In genomic region chr6:14202947-14203346, GRCh38 we compare ENCODE assay signal across 27 cellular contexts.
"Had no signal": no experiment of that assay in that cellular context is flagged by ENCODE, and none has a peak within 500 bp of the region (broad histone marks: within the 10 kb centered on the region; RNA-seq: fewer than 3 reads in every experiment).

No MANE protein-coding gene starts in this region.

- H3K27me3 ChIP-seq: left lung, pancreas, suprapubic skin, tibial nerve, upper lobe of left lung, vagina had no signal

- H3K4me1 Mint-ChIP-seq: mesothelial cell of epicardium; naive thymus-derived CD4-positive, alpha-beta T cell had no signal

- H3K36me3 ChIP-seq: left lung, lower lobe of right lung, pancreas, prostate gland, suprapubic skin, tibial nerve, upper lobe of left lung, vagina had no signal

- H3K4me1 ChIP-seq: left lung, lower lobe of right lung, pancreas, prostate gland, suprapubic skin, tibial nerve, upper lobe of left lung, vagina had no signal

- H3K9me3 Mint-ChIP-seq: natural killer cell treated with Interleukin-12 subunit alpha and Interleukin-12 subunit beta and Interleukin-15 and Interleukin-18, amount 100 ng/mL, for 72 hours had no signal

- DNase-seq: hippocampal formation; kidney; left colon; left lung; lower lobe of right lung; mesendoderm; mucosa of descending colon; naive thymus-derived CD4-positive, alpha-beta T cell; nucleus accumbens; pancreas; posterior cingulate gyrus; retina; right cardiac atrium; stimulated activated CD4-positive, alpha-beta T cell treated with anti-CD3 and anti-CD28 coated beads, Interleukin-12 subunit alpha, Interleukin-12 subunit beta, amount 100 ng/mL, for 4 hours; stimulated activated CD4-positive, alpha-beta T cell treated with anti-CD3 and anti-CD28 coated beads, Interleukin-15, amount 100 ng/mL, for 24 hours; stimulated activated CD4-positive, alpha-beta T cell treated with anti-CD3 and anti-CD28 coated beads, Interleukin-2, amount 100 ng/mL, for 24 hours; stimulated activated CD4-positive, alpha-beta T cell treated with anti-CD3 and anti-CD28 coated beads, Interleukin-4, amount 100 ng/mL, for 1 hour; stimulated activated naive CD4-positive, alpha-beta T cell; upper lobe of left lung had no signal

- FAIRE-seq: kidney, pancreas had no signal

- H3K27ac ChIP-seq: left lung, lower lobe of right lung, pancreas, prostate gland, skin epidermis, suprapubic skin, tibial nerve, upper lobe of left lung, vagina had no signal

- H3K27me3 Mint-ChIP-seq: naive thymus-derived CD4-positive, alpha-beta T cell; stimulated activated naive CD8-positive, alpha-beta T cell treated with anti-CD3 and anti-CD28 coated beads, Interleukin-15, Interleukin-2, amounts not matched to agents 100 ng/mL and 50 ng/mL, for 24 hours had no signal

- H3K4me3 ChIP-seq: left lung, lower lobe of right lung, mucosa of descending colon, pancreas, prostate gland, skin epidermis, suprapubic skin, tibial nerve, upper lobe of left lung, vagina had no signal

- H3K9me3 ChIP-seq: left lung, lower lobe of right lung, mucosa of descending colon, pancreas, prostate gland, suprapubic skin, tibial nerve, upper lobe of left lung, vagina had no signal

- H3K4me3 Mint-ChIP-seq: mesothelial cell of epicardium; naive thymus-derived CD4-positive, alpha-beta T cell; natural killer cell treated with Interleukin-12 subunit alpha and Interleukin-12 subunit beta and Interleukin-15 and Interleukin-18, amount 100 ng/mL, for 72 hours; stimulated activated naive CD8-positive, alpha-beta T cell treated with anti-CD3 and anti-CD28 coated beads, Interleukin-15, Interleukin-2, amounts not matched to agents 100 ng/mL and 50 ng/mL, for 24 hours had no signal

- H3K36me3 Mint-ChIP-seq: mesothelial cell of epicardium; naive thymus-derived CD4-positive, alpha-beta T cell; natural killer cell treated with Interleukin-12 subunit alpha and Interleukin-12 subunit beta and Interleukin-15 and Interleukin-18, amount 100 ng/mL, for 72 hours had no signal

- H3K27ac Mint-ChIP-seq: mesothelial cell of epicardium; naive thymus-derived CD4-positive, alpha-beta T cell; natural killer cell treated with Interleukin-12 subunit alpha and Interleukin-12 subunit beta and Interleukin-15 and Interleukin-18, amount 100 ng/mL, for 72 hours; stimulated activated naive CD8-positive, alpha-beta T cell treated with anti-CD3 and anti-CD28 coated beads, Interleukin-15, Interleukin-2, amounts not matched to agents 100 ng/mL and 50 ng/mL, for 24 hours had no signal
